27 cellular contexts compared by ENCODE assay signal in the genomic region with DNA sequence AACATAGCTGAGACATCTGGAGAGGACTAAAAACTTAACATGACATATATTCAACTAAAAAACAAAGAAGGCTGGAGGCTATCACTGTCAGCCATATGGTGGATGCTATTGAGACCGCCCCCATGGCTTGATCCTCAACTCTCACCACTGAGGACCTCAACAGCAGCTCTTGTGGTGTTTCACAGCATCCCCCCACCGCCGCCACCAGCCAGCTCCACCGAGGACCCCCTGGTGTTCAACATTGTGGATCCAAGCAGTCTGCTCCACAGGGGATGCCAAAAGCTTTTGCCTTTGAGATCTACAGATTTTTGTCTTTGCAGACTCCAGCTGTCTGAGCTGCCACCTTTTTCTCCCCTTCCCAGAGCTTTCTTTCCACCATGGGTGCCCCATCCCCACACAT.
"Had no signal": no experiment of that assay in that cellular context is flagged by ENCODE, and none has a peak within 500 bp of the region (broad histone marks: within the 10 kb centered on the region; RNA-seq: fewer than 3 reads in every experiment).

No MANE protein-coding gene starts in this region.

- DNase-seq: activated CD4-positive, alpha-beta T cell treated with anti-CD3 and anti-CD28 coated beads for 4 hours; activated CD8-positive, alpha-beta memory T cell treated with anti-CD3 and anti-CD28 coated beads, Interleukin-2, amount 50 U/mL, for 4 hours; activated CD8-positive, alpha-beta T cell treated with anti-CD3 and anti-CD28 coated beads for 36 hours; activated gamma-delta T cell treated with Interleukin-2 at 50 U/mL for 16 hours; activated naive CD4-positive, alpha-beta T cell treated with anti-CD3 and anti-CD28 coated beads, Interleukin-2, amount 50 U/mL, for 16 hours; activated naive CD8-positive, alpha-beta T cell treated with anti-CD3 and anti-CD28 coated beads, Interleukin-2, amount 10 ng/mL, durations not matched to agents 7 days and 5 days; activated T-cell treated with anti-CD3 and anti-CD28 coated beads, Interleukin-2, amount 50 U/mL, for 72 hours; aorta; caudate nucleus; Kasumi-1; NCI-H1105 treated with DMSO at 0.1 percent for 48 hours; NCI-H1436 treated with DMSO at 0.1 percent for 48 hours; NCI-H187; NCI-H2081; NCI-H510A treated with DMSO at 0.1 percent for 48 hours; NCI-H69; NK-92 treated with Interleukin-12 subunit alpha and Interleukin-12 subunit beta, amount 100 ng/mL, for 24 hours; RPMI8226; T-cell; T-helper 2 cell; WERI-Rb-1 had no signal

- ATAC-seq: activated CD4-positive, CD25-positive, alpha-beta regulatory T cell treated with anti-CD3 and anti-CD28 coated beads, Interleukin-2, amount 50 U/mL, for 24 hours; activated CD8-positive, alpha-beta T cell treated with anti-CD3 and anti-CD28 coated beads for 36 hours; activated T-cell treated with anti-CD3 and anti-CD28 coated beads, Interleukin-2, amount 50 U/mL, for 72 hours; Panc1; Right ventricle myocardium inferior; T-cell had no signal

- H3K9me3 Mint-ChIP-seq: activated naive CD8-positive, alpha-beta T cell treated with anti-CD3 and anti-CD28 coated beads, Interleukin-2, amount 10 ng/mL, durations not matched to agents 7 days and 5 days had no signal

- H3K36me3 ChIP-seq: breast epithelium, WERI-Rb-1 had no signal

- H3K4me3 ChIP-seq: breast epithelium, SK-N-MC had no signal

- H3K27ac ChIP-seq: breast epithelium, SK-N-MC, WERI-Rb-1 had no signal

- H3K4me3 Mint-ChIP-seq: activated CD8-positive, alpha-beta T cell treated with anti-CD3 and anti-CD28 coated beads for 36 hours; activated naive CD8-positive, alpha-beta T cell treated with anti-CD3 and anti-CD28 coated beads, Interleukin-2, amount 10 ng/mL, durations not matched to agents 7 days and 5 days; activated T-cell treated with anti-CD3 and anti-CD28 coated beads, Interleukin-2, amount 50 U/mL, for 72 hours; T-cell had no signal

- H3K27me3 ChIP-seq: breast epithelium had no signal

- H3K36me3 Mint-ChIP-seq: activated naive CD8-positive, alpha-beta T cell treated with anti-CD3 and anti-CD28 coated beads, Interleukin-2, amount 10 ng/mL, durations not matched to agents 7 days and 5 days; T-cell had no signal

- H3K4me1 ChIP-seq: breast epithelium had no signal

- H3K27me3 Mint-ChIP-seq: activated naive CD8-positive, alpha-beta T cell treated with anti-CD3 and anti-CD28 coated beads, Interleukin-2, amount 10 ng/mL, durations not matched to agents 7 days and 5 days had no signal

- H3K4me1 Mint-ChIP-seq: activated naive CD8-positive, alpha-beta T cell treated with anti-CD3 and anti-CD28 coated beads, Interleukin-2, amount 10 ng/mL, durations not matched to agents 7 days and 5 days; T-cell had no signal

- H3K27ac Mint-ChIP-seq: activated CD8-positive, alpha-beta T cell treated with anti-CD3 and anti-CD28 coated beads for 36 hours; activated naive CD8-positive, alpha-beta T cell treated with anti-CD3 and anti-CD28 coated beads, Interleukin-2, amount 10 ng/mL, durations not matched to agents 7 days and 5 days; activated T-helper 2 cell treated with anti-CD3 and anti-CD28 coated beads, Interferon-gamma antibody, Interleukin-2, Interleukin-4, amounts not matched to agents 10 μg/mL and 5 μg/mL and 100 μg/mL, durations not matched to agents 14 hours and 24 hours and 36 hours; T-cell had no signal
